25 cellular contexts compared by ENCODE assay signal in genomic region chr6:160128879-160129516, GRCh38. TPM values are rescaled to one million over a fixed set of nuclear protein-coding genes. Genes with fewer than 3 reads are reported as not detected.
"Had no signal": no experiment of that assay in that cellular context is flagged by ENCODE, and none has a peak within 500 bp of the region (broad histone marks: within the 10 kb centered on the region; RNA-seq: fewer than 3 reads in every experiment).

No MANE protein-coding gene starts in this region.

- H3K4me1 Mint-ChIP-seq: central memory CD8-positive, alpha-beta T cell; naive thymus-derived CD4-positive, alpha-beta T cell; neural crest cell had no signal

- H3K36me3 ChIP-seq: adrenal gland, heart right ventricle, sigmoid colon, transverse colon had no signal

- H3K27me3 Mint-ChIP-seq: activated naive CD8-positive, alpha-beta T cell; central memory CD8-positive, alpha-beta T cell; naive thymus-derived CD4-positive, alpha-beta T cell; stimulated activated naive B cell treated with anti-CD40 and anti-IgM and Interleukin-4, amounts not matched to agents 10 μg/mL and 1 μg/mL and 100 μg/mL, for 72 hours had no signal

- H3K27ac Mint-ChIP-seq: activated CD8-positive, alpha-beta T cell treated with anti-CD3 and anti-CD28 coated beads, Interleukin-2, amount 10 ng/mL, durations not matched to agents 7 days and 5 days; activated naive CD8-positive, alpha-beta T cell; stimulated activated naive B cell treated with anti-CD40 and anti-IgM and Interleukin-4, amounts not matched to agents 10 μg/mL and 1 μg/mL and 100 μg/mL, for 72 hours had no signal

- H3K4me3 ChIP-seq: adrenal gland, heart right ventricle, lung, sigmoid colon, smooth muscle cell, transverse colon had no signal

- H3K27me3 ChIP-seq: adrenal gland, sigmoid colon, transverse colon had no signal

- H3K4me1 ChIP-seq: adrenal gland, heart right ventricle, sigmoid colon, transverse colon had no signal

- H3K27ac ChIP-seq: adrenal gland, heart right ventricle, sigmoid colon, transverse colon had no signal

- DNase-seq: activated CD4-positive, alpha-beta T cell treated with anti-CD3 and anti-CD28 coated beads for 1 hour; activated CD4-positive, alpha-beta T cell treated with anti-CD3 and anti-CD28 coated beads, Interleukin-2, amount 50 U/mL, for 1 hour; activated CD8-positive, alpha-beta memory T cell treated with anti-CD3 and anti-CD28 coated beads, Interleukin-2, amount 50 U/mL, for 4 hours; activated CD8-positive, alpha-beta T cell treated with anti-CD3 and anti-CD28 coated beads, Interleukin-2, amount 10 ng/mL, durations not matched to agents 7 days and 5 days; activated gamma-delta T cell treated with Interleukin-2 at 50 U/mL for 16 hours; activated T-cell treated with anti-CD3 and anti-CD28 coated beads, Interleukin-2, amount 50 U/mL, for 4 hours; cortex of kidney; heart right ventricle; islet precursor cell; left colon; naive thymus-derived CD4-positive, alpha-beta T cell; occipital lobe; sigmoid colon; stimulated activated CD4-positive, alpha-beta T cell treated with anti-CD3 and anti-CD28 coated beads, Interleukin-2, amount 100 ng/mL, for 48 hours; stimulated activated CD8-positive, alpha-beta memory T cell treated with anti-CD3 and anti-CD28 coated beads, Interleukin-4, amount 100 ng/mL, for 48 hours; stimulated activated naive B cell treated with anti-CD40 and anti-IgM and Interleukin-4, amounts not matched to agents 10 μg/mL and 1 μg/mL and 100 μg/mL, for 72 hours; T-helper 9 cell; transverse colon had no signal

- H3K36me3 Mint-ChIP-seq: activated naive CD8-positive, alpha-beta T cell had no signal

- H3K4me3 Mint-ChIP-seq: activated CD8-positive, alpha-beta T cell treated with anti-CD3 and anti-CD28 coated beads, Interleukin-2, amount 10 ng/mL, durations not matched to agents 7 days and 5 days; activated naive CD8-positive, alpha-beta T cell; activated T-cell treated with anti-CD3 and anti-CD28 coated beads, Interleukin-2, amount 50 U/mL, for 4 hours; central memory CD8-positive, alpha-beta T cell; naive thymus-derived CD4-positive, alpha-beta T cell; neural crest cell; stimulated activated naive B cell treated with anti-CD40 and anti-IgM and Interleukin-4, amounts not matched to agents 10 μg/mL and 1 μg/mL and 100 μg/mL, for 72 hours had no signal

- H3K9me3 Mint-ChIP-seq: activated T-cell treated with anti-CD3 and anti-CD28 coated beads, Interleukin-2, amount 50 U/mL, for 4 hours; central memory CD8-positive, alpha-beta T cell; naive thymus-derived CD4-positive, alpha-beta T cell had no signal

- ATAC-seq: activated CD8-positive, alpha-beta T cell treated with anti-CD3 and anti-CD28 coated beads, Interleukin-2, amount 10 ng/mL, durations not matched to agents 7 days and 5 days; activated T-cell treated with anti-CD3 and anti-CD28 coated beads, Interleukin-2, amount 50 U/mL, for 4 hours; heart right ventricle; left colon; naive thymus-derived CD4-positive, alpha-beta T cell had no signal

- H3K9me3 ChIP-seq: adrenal gland, heart right ventricle, sigmoid colon, transverse colon had no signal

RNA-seq across cellular contexts. Expression of gene SLC22A1, which starts 7.4 kb away (rescaled TPM):
- total RNA-seq: temporal lobe had no signal
